19 cellular contexts compared by ENCODE assay signal in genomic region chr1:192513697-192514096, GRCh38.
DNase-seq lines count a peak whose midpoint lies in the region; ATAC-seq and TF ChIP-seq lines count a peak whose summit lies in the region.
"Had no signal": no experiment of that assay in that cellular context is flagged by ENCODE, and none has a peak within 500 bp of the region (broad histone marks: within the 10 kb centered on the region; RNA-seq: fewer than 3 reads in every experiment).

No MANE protein-coding gene starts in this region.

- H3K9me3 ChIP-seq in mesodermal cell (ENCODE audit: control insufficient read depth, low read length), result no peaks in the 10 kb centered on the region
- H3K9me3 ChIP-seq in stomach smooth muscle (ENCODE audit: control insufficient read depth in 2 of 2, low read length in 2 of 2), result no peaks in the 10 kb centered on the region

- CTCF ChIA-PET in WTC11 (lab: Charles Lee), result interaction anchor here (1.2 kb wide), 1 partner anchor 506 kb away, joined by 4 read pairs; no protein-coding TSS in a partner anchor
- CTCF ChIA-PET in activated CD8-positive, alpha-beta T cell treated with anti-CD3 and anti-CD28 coated beads for 36 hours (lab: Charles Lee), result interaction anchor here (1.0 to 4.0 kb wide), 2 partner anchors 33 to 36 kb away, joined by 3 to 13 read pairs; no protein-coding TSS in a partner anchor

- H3K27me3 Mint-ChIP-seq in activated naive CD4-positive, alpha-beta T cell treated with anti-CD3 and anti-CD28 coated beads, Interleukin-2, amount 50 U/mL, for 24 hours, result no peaks in the 10 kb centered on the region
- no peaks in the 10 kb centered on the region for H3K27me3 Mint-ChIP-seq in WTC11 (ENCODE audit: low read depth)
- H3K27me3 Mint-ChIP-seq in activated CD8-positive, alpha-beta T cell treated with anti-CD3 and anti-CD28 coated beads for 36 hours, result no peaks in the 10 kb centered on the region

- H3K9me3 Mint-ChIP-seq in activated naive CD4-positive, alpha-beta T cell treated with anti-CD3 and anti-CD28 coated beads, Interleukin-2, amount 50 U/mL, for 24 hours, result no peaks in the 10 kb centered on the region
- H3K9me3 Mint-ChIP-seq in WTC11, result no peaks in the 10 kb centered on the region
- H3K9me3 Mint-ChIP-seq in activated CD8-positive, alpha-beta T cell treated with anti-CD3 and anti-CD28 coated beads for 36 hours, result no peaks in the 10 kb centered on the region

- peak overlapping the region; percentile 18 for H3K27ac ChIP-seq in mesodermal cell (ENCODE audit: low read depth, low read length, severe bottlenecking)
- H3K27ac ChIP-seq in stomach smooth muscle (ENCODE audit: low read length), result peak overlapping the region; percentile 50
- H3K27ac ChIP-seq: C4-2B, HL-60, PC-9 had no signal

- peaks cover 1% of the 10 kb centered on the region for H3K36me3 Mint-ChIP-seq in activated naive CD4-positive, alpha-beta T cell treated with anti-CD3 and anti-CD28 coated beads, Interleukin-2, amount 50 U/mL, for 24 hours
- H3K36me3 Mint-ChIP-seq in WTC11, result no peaks in the 10 kb centered on the region
- no peaks in the 10 kb centered on the region for H3K36me3 Mint-ChIP-seq in activated CD8-positive, alpha-beta T cell treated with anti-CD3 and anti-CD28 coated beads for 36 hours (ENCODE audit: low read depth)

- peak overlapping the region in 1 of 2 donors; percentile 24 for H3K9ac ChIP-seq in stomach smooth muscle (ENCODE audit: low read length in 2 of 2)

- peak; percentile 56; the same call in 1 of the 2 replicates for ATAC-seq in WTC11
- ATAC-seq in activated CD8-positive, alpha-beta T cell treated with anti-CD3 and anti-CD28 coated beads for 36 hours, result no peak
- ATAC-seq in left ventricle myocardium superior, result no peak
- ATAC-seq: GM12878 had no signal

- TF ChIP-seq CTCF in WTC11 (IDR thresholded peaks at IDR 0.05), result no peak
- no peak for TF ChIP-seq CTCF in activated CD8-positive, alpha-beta T cell treated with anti-CD3 and anti-CD28 coated beads for 36 hours (IDR thresholded peaks at IDR 0.05)

- no peak for DNase-seq in activated naive CD4-positive, alpha-beta T cell (lab: John Stamatoyannopoulos, UW)
- DNase-seq in WTC11 (ENCODE audit: low spot score), result no peak
- no peak for DNase-seq in activated CD8-positive, alpha-beta T cell treated with anti-CD3 and anti-CD28 coated beads for 36 hours
- no peak for DNase-seq in activated CD4-positive, alpha-beta T cell treated with anti-CD3 and anti-CD28 coated beads, Interleukin-2, amount 50 U/mL, for 4 hours
- DNase-seq in left ventricle myocardium superior, result no peak
- DNase-seq: 8988T, COR-L47, KBM-7, NCI-H1048, NCI-H2107, NCI-H345, NCI-H526 treated with DMSO at 0.1 percent for 48 hours, PC-9 had no signal

- H3K4me1 Mint-ChIP-seq in activated naive CD4-positive, alpha-beta T cell treated with anti-CD3 and anti-CD28 coated beads, Interleukin-2, amount 50 U/mL, for 24 hours, result peaks cover 59% of the 10 kb centered on the region
- peaks cover 11% of the 10 kb centered on the region for H3K4me1 Mint-ChIP-seq in WTC11
- H3K4me1 Mint-ChIP-seq in activated CD8-positive, alpha-beta T cell treated with anti-CD3 and anti-CD28 coated beads for 36 hours (ENCODE audit: low read depth), result peaks cover 38% of the 10 kb centered on the region

- peak overlapping the region; percentile 24 for H3K27ac Mint-ChIP-seq in activated naive CD4-positive, alpha-beta T cell treated with anti-CD3 and anti-CD28 coated beads, Interleukin-2, amount 50 U/mL, for 24 hours
- no peak overlapping the region for H3K27ac Mint-ChIP-seq in WTC11
- no peak overlapping the region for H3K27ac Mint-ChIP-seq in activated CD8-positive, alpha-beta T cell treated with anti-CD3 and anti-CD28 coated beads for 36 hours

- POLR2A ChIA-PET in WTC11 (lab: Charles Lee), result no interaction called here
- POLR2A ChIA-PET in activated CD8-positive, alpha-beta T cell treated with anti-CD3 and anti-CD28 coated beads for 36 hours (lab: Charles Lee), result interaction anchor here (0.9 kb wide), 1 partner anchor 65 kb away, joined by 3 read pairs; no protein-coding TSS in a partner anchor

- no peaks in the 10 kb centered on the region for H3K36me3 ChIP-seq in mesodermal cell (ENCODE audit: control insufficient read depth, insufficient read depth, low read length)
- no peaks in the 10 kb centered on the region for H3K36me3 ChIP-seq in stomach smooth muscle (ENCODE audit: control insufficient read depth in 2 of 2, insufficient read depth in 2 of 2, low read length in 2 of 2)

- WGBS in mesodermal cell (ENCODE audit: insufficient coverage in 2 of 2), 2 experiments, result 80% methylated on average over 1 of the region's 1 CpG; no CpG with 5 or more reads in 1 of the 2 experiments

- H3K4me3 ChIP-seq in mesodermal cell (ENCODE audit: extremely low read depth, insufficient read depth, low read length, poor library complexity, severe bottlenecking), result no peak overlapping the region
- no peak overlapping the region for H3K4me3 ChIP-seq in stomach smooth muscle (ENCODE audit: low read length in 2 of 2)
- H3K4me3 ChIP-seq: GM12878, PC-9 had no signal

- H3K4me1 ChIP-seq in mesodermal cell (ENCODE audit: control insufficient read depth, insufficient read depth, low read length, poor library complexity, severe bottlenecking) (peaks cover 13% of the 10 kb centered on the region), stomach smooth muscle (ENCODE audit: control insufficient read depth, insufficient read depth, low read length) (no peaks in the 10 kb centered on the region)

- intact Hi-C loops in activated CD8-positive, alpha-beta T cell treated with anti-CD3 and anti-CD28 coated beads for 36 hours (cut with micrococcal nuclease), result no loop called here
- intact Hi-C loops in left ventricle myocardium superior (cut with micrococcal nuclease), result no loop called here

- H3K27me3 ChIP-seq in stomach smooth muscle (ENCODE audit: control insufficient read depth in 1 of 2, insufficient read depth in 2 of 2, low read length in 2 of 2), result no peaks in the 10 kb centered on the region

- no peak overlapping the region for H3K4me3 Mint-ChIP-seq in activated naive CD4-positive, alpha-beta T cell treated with anti-CD3 and anti-CD28 coated beads, Interleukin-2, amount 50 U/mL, for 24 hours
- H3K4me3 Mint-ChIP-seq in WTC11, result no peak overlapping the region
- H3K4me3 Mint-ChIP-seq in activated CD8-positive, alpha-beta T cell treated with anti-CD3 and anti-CD28 coated beads for 36 hours, result no peak overlapping the region

TF ChIP-seq in WTC11, 78 proteins besides CTCF, POLR2A, EP300 and RAD21 (continues in another document):
- TF ChIP-seq ZNF317 (CRISPR knock-in tag; IDR thresholded peaks at IDR 0.05; ENCODE audit: borderline replicate concordance, low read depth) (no peak), PRDM15 (CRISPR knock-in tag; IDR thresholded peaks at IDR 0.05) (no peak), CREB1 (CRISPR knock-in tag; IDR thresholded peaks at IDR 0.05) (no peak), TCF7 (CRISPR knock-in tag; IDR thresholded peaks at IDR 0.05; ENCODE audit: low read depth) (no peak), OVOL2 (CRISPR knock-in tag; IDR thresholded peaks at IDR 0.05; ENCODE audit: borderline replicate concordance) (no peak), STAT6 (CRISPR knock-in tag; conservative IDR thresholded peaks at IDR 0.05; ENCODE audit: low read depth) (no peak), NFATC4 (CRISPR knock-in tag; IDR thresholded peaks at IDR 0.05) (no peak)
